Comparison of ENCODE assay signal across 20 cellular contexts in genomic region chr11:84924290-84924689, GRCh38.
"Had no signal": no experiment of that assay in that cellular context is flagged by ENCODE, and none has a peak within 500 bp of the region (broad histone marks: within the 10 kb centered on the region; RNA-seq: fewer than 3 reads in every experiment).

No MANE protein-coding gene starts in this region.

- H3K27me3 Mint-ChIP-seq: activated CD8-positive, alpha-beta T cell treated with anti-CD3 and anti-CD28 coated beads for 36 hours; activated T-cell treated with anti-CD3 and anti-CD28 coated beads, Interleukin-2, amount 50 U/mL, for 24 hours; T-cell had no signal

- H3K27ac Mint-ChIP-seq: activated CD8-positive, alpha-beta T cell treated with anti-CD3 and anti-CD28 coated beads for 36 hours; activated naive CD4-positive, alpha-beta T cell treated with anti-CD3 and anti-CD28 coated beads for 36 hours; activated T-cell treated with anti-CD3 and anti-CD28 coated beads, Interleukin-2, amount 50 U/mL, for 24 hours; activated T-helper 2 cell treated with anti-CD3 and anti-CD28 coated beads, Interferon-gamma antibody, Interleukin-2, Interleukin-4, amounts not matched to agents 10 μg/mL and 5 μg/mL and 100 μg/mL, durations not matched to agents 14 hours and 24 hours and 36 hours; T-cell had no signal

- DNase-seq: activated CD4-positive, alpha-beta T cell treated with anti-CD3 and anti-CD28 coated beads for 48 hours; activated CD4-positive, CD25-positive, alpha-beta regulatory T cell; activated CD8-positive, alpha-beta T cell treated with anti-CD3 and anti-CD28 coated beads for 36 hours; activated naive CD4-positive, alpha-beta T cell treated with anti-CD3 and anti-CD28 coated beads for 36 hours; activated T-cell treated with anti-CD3 and anti-CD28 coated beads, Interleukin-2, amount 50 U/mL, for 24 hours; brain microvascular endothelial cell; cerebellar nuclear complex; effector CD8-positive, alpha-beta T cell; foreskin fibroblast; islet precursor cell; left lung; stimulated activated CD8-positive, alpha-beta memory T cell treated with anti-CD3 and anti-CD28 coated beads, Interleukin-4, amount 100 ng/mL, for 48 hours; stimulated activated naive CD4-positive, alpha-beta T cell treated with Interleukin-2 at 50 U/mL for 16 hours; T-cell; transverse colon; uterus had no signal

- H3K36me3 Mint-ChIP-seq: T-cell had no signal

- H3K9me3 Mint-ChIP-seq: neural crest cell had no signal

- ATAC-seq: activated CD8-positive, alpha-beta T cell treated with anti-CD3 and anti-CD28 coated beads for 36 hours; left lung; SK-N-SH treated with all-trans-retinoic acid at 6 μM for 48 hours; T-cell had no signal

- H3K27me3 ChIP-seq: brain microvascular endothelial cell, left lung, transverse colon, uterus had no signal

- H3K4me1 ChIP-seq: left lung, prostate gland, uterus had no signal

- H3K36me3 ChIP-seq: brain microvascular endothelial cell, left lung, prostate gland, transverse colon, uterus had no signal

- H3K9me3 ChIP-seq: left lung, prostate gland, transverse colon, uterus had no signal

- H3K4me3 Mint-ChIP-seq: activated CD8-positive, alpha-beta T cell treated with anti-CD3 and anti-CD28 coated beads for 36 hours; activated naive CD4-positive, alpha-beta T cell treated with anti-CD3 and anti-CD28 coated beads for 36 hours; activated T-cell treated with anti-CD3 and anti-CD28 coated beads, Interleukin-2, amount 50 U/mL, for 24 hours; neural crest cell; T-cell had no signal

- H3K4me3 ChIP-seq: left lung, prostate gland, transverse colon, uterus had no signal

- H3K4me1 Mint-ChIP-seq: T-cell had no signal

- H3K27ac ChIP-seq: brain microvascular endothelial cell, left lung, prostate gland, transverse colon, uterus had no signal
